In the genomic region with DNA sequence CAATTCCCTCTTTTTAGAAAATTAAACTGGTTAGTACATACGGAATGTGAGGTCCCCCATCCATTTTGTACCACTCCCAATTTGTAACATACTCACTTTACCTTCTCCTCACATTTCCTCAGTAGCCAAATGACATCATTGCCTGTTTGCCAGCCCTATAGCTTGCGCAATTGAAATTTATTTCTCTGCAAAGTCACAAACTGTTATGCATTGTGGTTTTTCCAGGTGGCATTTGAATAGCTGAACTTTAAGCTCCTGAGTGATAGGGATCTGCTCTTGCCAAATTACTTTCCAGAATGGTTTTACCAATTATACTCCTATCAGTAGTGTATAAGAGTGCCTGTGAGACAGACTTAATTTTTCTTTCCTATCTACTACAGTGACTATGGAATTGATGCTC, we compare ENCODE assay signal across 27 cellular contexts. TPM values are rescaled to one million over a fixed set of nuclear protein-coding genes. Genes with fewer than 3 reads are reported as not detected.
DNase-seq lines count a peak whose midpoint lies in the region; ATAC-seq, FAIRE-seq and TF ChIP-seq lines count a peak whose summit lies in the region.
"Had no signal": no experiment of that assay in that cellular context is flagged by ENCODE, and none has a peak within 500 bp of the region (broad histone marks: within the 10 kb centered on the region; RNA-seq: fewer than 3 reads in every experiment).

No MANE protein-coding gene starts in this region.

- no peaks in the 10 kb centered on the region for H3K36me3 Mint-ChIP-seq in activated T-cell treated with anti-CD3 and anti-CD28 coated beads, Interleukin-2, amount 50 U/mL, for 72 hours (ENCODE audit: insufficient read depth in 2 of 2)
- no peaks in the 10 kb centered on the region for H3K36me3 Mint-ChIP-seq in activated T-helper 2 cell treated with anti-CD3 and anti-CD28 coated beads, Interferon-gamma antibody, Interleukin-2, Interleukin-4, amounts not matched to agents 10 μg/mL and 5 μg/mL and 100 μg/mL, durations not matched to agents 14 hours and 24 hours and 36 hours (ENCODE audit: low read depth)
- H3K36me3 Mint-ChIP-seq in nephron progenitor cell (ENCODE audit: low read depth) = peaks cover 83% of the 10 kb centered on the region
- H3K36me3 Mint-ChIP-seq: activated naive CD8-positive, alpha-beta T cell treated with anti-CD3 and anti-CD28 coated beads, Interleukin-2, amount 10 ng/mL, durations not matched to agents 7 days and 5 days; CD4-positive, CD25-positive, alpha-beta regulatory T cell; natural killer cell treated with Interleukin-12 subunit alpha and Interleukin-12 subunit beta and Interleukin-15 and Interleukin-18, amount 100 ng/mL, for 72 hours; T-cell had no signal

- peaks cover 7% of the 10 kb centered on the region for H3K4me1 ChIP-seq in keratinocyte (ENCODE audit: control insufficient read depth, extremely low read depth, insufficient read depth, low read length)
- H3K4me1 ChIP-seq: tibial nerve had no signal

- H3K27ac Mint-ChIP-seq in activated T-cell treated with anti-CD3 and anti-CD28 coated beads, Interleukin-2, amount 50 U/mL, for 72 hours = no peak overlapping the region
- H3K27ac Mint-ChIP-seq in activated T-helper 2 cell treated with anti-CD3 and anti-CD28 coated beads, Interferon-gamma antibody, Interleukin-2, Interleukin-4, amounts not matched to agents 10 μg/mL and 5 μg/mL and 100 μg/mL, durations not matched to agents 14 hours and 24 hours and 36 hours = no peak overlapping the region
- no peak overlapping the region for H3K27ac Mint-ChIP-seq in nephron progenitor cell
- H3K27ac Mint-ChIP-seq: activated CD4-positive, alpha-beta T cell treated with anti-CD3 and anti-CD28 coated beads, Interleukin-2, amount 10 ng/mL, durations not matched to agents 7 days and 5 days; activated naive CD8-positive, alpha-beta T cell treated with anti-CD3 and anti-CD28 coated beads, Interleukin-2, amount 10 ng/mL, durations not matched to agents 7 days and 5 days; CD4-positive, CD25-positive, alpha-beta regulatory T cell; dendritic cell treated with granulocyte-macrophage colony-stimulating factor and Interleukin-4, amounts not matched to agents 40 ng/mL and 50 ng/mL, for 4 days; natural killer cell treated with Interleukin-12 subunit alpha and Interleukin-12 subunit beta and Interleukin-15 and Interleukin-18, amount 100 ng/mL, for 72 hours; T-cell had no signal

- no peaks in the 10 kb centered on the region for H3K4me1 Mint-ChIP-seq in activated T-cell treated with anti-CD3 and anti-CD28 coated beads, Interleukin-2, amount 50 U/mL, for 72 hours (ENCODE audit: low read depth)
- H3K4me1 Mint-ChIP-seq in activated T-helper 2 cell treated with anti-CD3 and anti-CD28 coated beads, Interferon-gamma antibody, Interleukin-2, Interleukin-4, amounts not matched to agents 10 μg/mL and 5 μg/mL and 100 μg/mL, durations not matched to agents 14 hours and 24 hours and 36 hours (ENCODE audit: low read depth) = no peaks in the 10 kb centered on the region
- peaks cover 9% of the 10 kb centered on the region for H3K4me1 Mint-ChIP-seq in nephron progenitor cell
- H3K4me1 Mint-ChIP-seq: activated CD4-positive, alpha-beta T cell treated with anti-CD3 and anti-CD28 coated beads, Interleukin-2, amount 10 ng/mL, durations not matched to agents 7 days and 5 days; activated naive CD8-positive, alpha-beta T cell treated with anti-CD3 and anti-CD28 coated beads, Interleukin-2, amount 10 ng/mL, durations not matched to agents 7 days and 5 days; CD4-positive, CD25-positive, alpha-beta regulatory T cell; T-cell had no signal

- no peak for TF ChIP-seq CTCF in NB4 (IDR thresholded peaks at IDR 0.05; ENCODE audit: low read depth, low read length)
- TF ChIP-seq CTCF in choroid plexus epithelial cell (conservative IDR thresholded peaks at IDR 0.05; ENCODE audit: low read depth, low read length) = no peak
- no peak for TF ChIP-seq CTCF in keratinocyte (optimal IDR thresholded peaks at IDR 0.05 in 1 of 3, IDR thresholded peaks at IDR 0.05 in 1 of 3, conservative IDR thresholded peaks at IDR 0.05 in 1 of 3; ENCODE audit: extremely low read depth in 1 of 3, insufficient read depth in 2 of 3, low read length in 3 of 3)
- no peak for TF ChIP-seq CTCF in GM10248 (IDR thresholded peaks at IDR 0.05; ENCODE audit: control extremely low read depth, extremely low read depth, low read depth, missing control alignments)
- no peak for TF ChIP-seq CTCF in nephron progenitor cell (IDR thresholded peaks at IDR 0.05)

- H3K27me3 Mint-ChIP-seq in activated T-cell treated with anti-CD3 and anti-CD28 coated beads, Interleukin-2, amount 50 U/mL, for 72 hours (ENCODE audit: low read depth) = peaks cover 15% of the 10 kb centered on the region
- no peaks in the 10 kb centered on the region for H3K27me3 Mint-ChIP-seq in activated T-helper 2 cell treated with anti-CD3 and anti-CD28 coated beads, Interferon-gamma antibody, Interleukin-2, Interleukin-4, amounts not matched to agents 10 μg/mL and 5 μg/mL and 100 μg/mL, durations not matched to agents 14 hours and 24 hours and 36 hours (ENCODE audit: low read depth)
- peaks cover 4% of the 10 kb centered on the region for H3K27me3 Mint-ChIP-seq in nephron progenitor cell (ENCODE audit: low read depth, poor library complexity)
- H3K27me3 Mint-ChIP-seq: activated CD4-positive, alpha-beta T cell treated with anti-CD3 and anti-CD28 coated beads, Interleukin-2, amount 10 ng/mL, durations not matched to agents 7 days and 5 days; activated naive CD8-positive, alpha-beta T cell treated with anti-CD3 and anti-CD28 coated beads, Interleukin-2, amount 10 ng/mL, durations not matched to agents 7 days and 5 days; CD4-positive, CD25-positive, alpha-beta regulatory T cell; dendritic cell treated with granulocyte-macrophage colony-stimulating factor and Interleukin-4, amounts not matched to agents 40 ng/mL and 50 ng/mL, for 4 days had no signal

- TF ChIP-seq POLR2A in NB4 (IDR thresholded peaks at IDR 0.05; ENCODE audit: extremely low read depth, insufficient read length) = no peak

- no peak overlapping the region for H3K4me3 Mint-ChIP-seq in activated T-cell treated with anti-CD3 and anti-CD28 coated beads, Interleukin-2, amount 50 U/mL, for 72 hours
- no peak overlapping the region for H3K4me3 Mint-ChIP-seq in activated T-helper 2 cell treated with anti-CD3 and anti-CD28 coated beads, Interferon-gamma antibody, Interleukin-2, Interleukin-4, amounts not matched to agents 10 μg/mL and 5 μg/mL and 100 μg/mL, durations not matched to agents 14 hours and 24 hours and 36 hours (ENCODE audit: low read depth)
- H3K4me3 Mint-ChIP-seq in nephron progenitor cell = no peak overlapping the region
- H3K4me3 Mint-ChIP-seq: activated CD4-positive, alpha-beta T cell treated with anti-CD3 and anti-CD28 coated beads, Interleukin-2, amount 10 ng/mL, durations not matched to agents 7 days and 5 days; activated naive CD8-positive, alpha-beta T cell treated with anti-CD3 and anti-CD28 coated beads, Interleukin-2, amount 10 ng/mL, durations not matched to agents 7 days and 5 days; CD4-positive, CD25-positive, alpha-beta regulatory T cell; dendritic cell treated with granulocyte-macrophage colony-stimulating factor and Interleukin-4, amounts not matched to agents 40 ng/mL and 50 ng/mL, for 4 days; natural killer cell treated with Interleukin-12 subunit alpha and Interleukin-12 subunit beta and Interleukin-15 and Interleukin-18, amount 100 ng/mL, for 72 hours; T-cell had no signal

- no peaks in the 10 kb centered on the region for H4K20me1 ChIP-seq in keratinocyte (ENCODE audit: control insufficient read depth, extremely low read depth, insufficient read depth, low read length)

- H3K9me1 ChIP-seq in keratinocyte (ENCODE audit: control insufficient read depth, extremely low read depth, insufficient read depth, low read length) = no peaks in the 10 kb centered on the region

- H3K4me2 ChIP-seq in keratinocyte (ENCODE audit: control insufficient read depth, extremely low read depth, insufficient read depth, low read depth, low read length) = no peak overlapping the region

- no peak for ATAC-seq in activated T-cell treated with anti-CD3 and anti-CD28 coated beads, Interleukin-2, amount 50 U/mL, for 72 hours (replicated peaks in 1 of 2)
- ATAC-seq: left cardiac atrium; natural killer cell treated with Interleukin-12 subunit alpha and Interleukin-12 subunit beta and Interleukin-15 and Interleukin-18, amount 100 ng/mL, for 72 hours; T-cell had no signal

- H3K4me3 ChIP-seq in NB4 (ENCODE audit: low read depth, low read length) (no peak overlapping the region), choroid plexus epithelial cell (ENCODE audit: low read depth, low read length) (no peak overlapping the region), keratinocyte (ENCODE audit: control insufficient read depth in 2 of 3, extremely low read depth in 1 of 3, insufficient read depth in 2 of 3, low read depth in 1 of 3, low read length in 3 of 3) (no peak overlapping the region)
- H3K4me3 ChIP-seq: HAP-1, tibial nerve had no signal

- POLR2A ChIA-PET in GM10248 (lab: Yijun Ruan, JAX) = no interaction called here

- CTCF ChIA-PET in GM10248 (lab: Yijun Ruan, JAX) = interaction anchor here (1.3 kb wide), 1 partner anchor 16 kb away, joined by 3 read pairs; no protein-coding TSS in a partner anchor

- no peak overlapping the region for H3K27ac ChIP-seq in keratinocyte (ENCODE audit: control insufficient read depth, insufficient read depth, low read length)
- H3K27ac ChIP-seq: tibial nerve had no signal

- no peaks in the 10 kb centered on the region for H3K9me3 Mint-ChIP-seq in activated T-cell treated with anti-CD3 and anti-CD28 coated beads, Interleukin-2, amount 50 U/mL, for 72 hours
- H3K9me3 Mint-ChIP-seq in activated T-helper 2 cell treated with anti-CD3 and anti-CD28 coated beads, Interferon-gamma antibody, Interleukin-2, Interleukin-4, amounts not matched to agents 10 μg/mL and 5 μg/mL and 100 μg/mL, durations not matched to agents 14 hours and 24 hours and 36 hours = no peaks in the 10 kb centered on the region
- H3K9me3 Mint-ChIP-seq in nephron progenitor cell = peaks cover 60% of the 10 kb centered on the region
- H3K9me3 Mint-ChIP-seq: activated CD4-positive, alpha-beta T cell treated with anti-CD3 and anti-CD28 coated beads, Interleukin-2, amount 10 ng/mL, durations not matched to agents 7 days and 5 days; activated naive CD8-positive, alpha-beta T cell treated with anti-CD3 and anti-CD28 coated beads, Interleukin-2, amount 10 ng/mL, durations not matched to agents 7 days and 5 days; dendritic cell treated with granulocyte-macrophage colony-stimulating factor and Interleukin-4, amounts not matched to agents 40 ng/mL and 50 ng/mL, for 4 days; natural killer cell treated with Interleukin-12 subunit alpha and Interleukin-12 subunit beta and Interleukin-15 and Interleukin-18, amount 100 ng/mL, for 72 hours; T-cell had no signal

- peaks cover 60% of the 10 kb centered on the region for H3K79me2 ChIP-seq in keratinocyte (ENCODE audit: control insufficient read depth, insufficient read depth, low read length)

- H3K27me3 ChIP-seq in keratinocyte (ENCODE audit: control insufficient read depth, extremely low read depth, insufficient read depth, low read length) = no peaks in the 10 kb centered on the region
- H3K27me3 ChIP-seq: tibial nerve had no signal

- intact Hi-C loops in activated T-helper 2 cell treated with anti-CD3 and anti-CD28 coated beads, Interferon-gamma antibody, Interleukin-2, Interleukin-4, amounts not matched to agents 10 μg/mL and 5 μg/mL and 100 μg/mL, durations not matched to agents 14 hours and 24 hours and 36 hours (cut with micrococcal nuclease) = no loop called here

- DNase-seq in ELR (ENCODE audit: low read depth) (peak; percentile 22), NB4 (ENCODE audit: low read depth) (peak; percentile 4), choroid plexus epithelial cell (ENCODE audit: low read depth) (peak; percentile 50), keratinocyte (ENCODE audit: low read depth, low spot score) (no peak), GM10248 (ENCODE audit: extremely low spot score) (no peak), nephron progenitor cell (no peak)
- DNase-seq in activated T-cell treated with anti-CD3 and anti-CD28 coated beads, Interleukin-2, amount 50 U/mL, for 72 hours = no peak
- no peak for DNase-seq in activated T-helper 2 cell treated with anti-CD3 and anti-CD28 coated beads, Interferon-gamma antibody, Interleukin-2, Interleukin-4, amounts not matched to agents 10 μg/mL and 5 μg/mL and 100 μg/mL, durations not matched to agents 14 hours and 24 hours and 36 hours (ENCODE audit: low spot score)
- DNase-seq: activated CD4-positive, alpha-beta T cell treated with anti-CD3 and anti-CD28 coated beads, Interleukin-2, amount 10 ng/mL, durations not matched to agents 7 days and 5 days; activated naive CD8-positive, alpha-beta T cell treated with anti-CD3 and anti-CD28 coated beads, Interleukin-2, amount 10 ng/mL, durations not matched to agents 7 days and 5 days; CD4-positive, CD25-positive, alpha-beta regulatory T cell; left cardiac atrium; midbrain; NCI-H146; NCI-H2171 treated with DMSO at 0.1 percent for 48 hours; NCI-H69; SHP77; stimulated activated CD4-positive, alpha-beta T cell treated with anti-CD3 and anti-CD28 coated beads, Interleukin-2, amount 100 ng/mL, for 24 hours; stimulated activated naive CD4-positive, alpha-beta T cell; T-cell had no signal

- H2AFZ ChIP-seq in keratinocyte (ENCODE audit: control insufficient read depth, low read length) = no peak overlapping the region

- FAIRE-seq in keratinocyte (lab: Jason Lieb, UNC) = peak; percentile 32
- FAIRE-seq: endothelial cell of umbilical vein, GM12892 had no signal

- no peaks in the 10 kb centered on the region for H3K36me3 ChIP-seq in keratinocyte (ENCODE audit: control insufficient read depth in 2 of 2, extremely low read depth in 1 of 2, insufficient read depth in 2 of 2, low read length in 2 of 2)
- H3K36me3 ChIP-seq: HAP-1, tibial nerve had no signal

- dilution Hi-C loops in keratinocyte (cut with MboI; ENCODE audit: extremely low pct_ligation_motif_present, low sequenced_read_pairs) = loop anchor here (5.0 kb wide), 1 partner anchor 35 kb away; no protein-coding TSS in a partner anchor

- no peak overlapping the region for H3K9ac ChIP-seq in keratinocyte (ENCODE audit: control insufficient read depth, extremely low read depth, insufficient read depth, low read length)

- H3K9me3 ChIP-seq in keratinocyte (ENCODE audit: control insufficient read depth, low read depth, low read length) = no peaks in the 10 kb centered on the region
- H3K9me3 ChIP-seq: HAP-1, tibial nerve had no signal

RNA-seq across cellular contexts. Expression of gene COL4A5, which starts 7.7 kb away (rescaled TPM):
- polyA plus RNA-seq in keratinocyte = 42.4 to 81.5 TPM (median 53.2 TPM) in 3 replicates
- 16.3 TPM for polyA plus RNA-seq in keratinocyte (2011; ENCODE audit: low read depth)
- 8.9 and 14.2 TPM in 2 replicates for polyA plus RNA-seq in keratinocyte (2011; cell fraction: cytosol; rRNA removed)
- polyA plus RNA-seq in keratinocyte (2011; cell fraction: nucleus; rRNA removed) = 219 and 282 TPM in 2 replicates
- polyA plus RNA-seq in keratinocyte (2012; ENCODE audit: low replicate concordance) = 27.5 and 29.1 TPM in 2 replicates
- polyA minus RNA-seq in keratinocyte = 39.8 to 170 TPM (median 104 TPM) in 3 replicates
- polyA minus RNA-seq in keratinocyte (2011; cell fraction: cytosol; rRNA and poly(A)+ RNA removed) = 17.3 TPM
- 151 and 221 TPM in 2 replicates for polyA minus RNA-seq in keratinocyte (2011; cell fraction: nucleus; rRNA and poly(A)+ RNA removed)
- total RNA-seq in activated T-cell treated with anti-CD3 and anti-CD28 coated beads, Interleukin-2, amount 50 U/mL, for 72 hours = under 1 TPM in 1 of 2 donors, not detected in 1; 0.21 TPM
- total RNA-seq in activated T-helper 2 cell treated with anti-CD3 and anti-CD28 coated beads, Interferon-gamma antibody, Interleukin-2, Interleukin-4, amounts not matched to agents 10 μg/mL and 5 μg/mL and 100 μg/mL, durations not matched to agents 14 hours and 24 hours and 36 hours = not detected in 2 replicates
- total RNA-seq: activated CD4-positive, alpha-beta T cell treated with anti-CD3 and anti-CD28 coated beads, Interleukin-2, amount 10 ng/mL, durations not matched to agents 7 days and 5 days; activated naive CD8-positive, alpha-beta T cell treated with anti-CD3 and anti-CD28 coated beads, Interleukin-2, amount 10 ng/mL, durations not matched to agents 7 days and 5 days; CD4-positive, CD25-positive, alpha-beta regulatory T cell; HT-29; natural killer cell treated with Interleukin-12 subunit alpha and Interleukin-12 subunit beta and Interleukin-15 and Interleukin-18, amount 100 ng/mL, for 72 hours had no signal

RNA-seq across cellular contexts. Expression of gene COL4A6, which starts 9.1 kb away (rescaled TPM):
- polyA plus RNA-seq in keratinocyte = 15.4 to 25.0 TPM (median 18.8 TPM) in 3 replicates
- 3.9 TPM for polyA plus RNA-seq in keratinocyte (2011; ENCODE audit: low read depth)
- polyA plus RNA-seq in keratinocyte (2011; cell fraction: cytosol; rRNA removed) = 8.4 and 10.5 TPM in 2 replicates
- polyA plus RNA-seq in keratinocyte (2011; cell fraction: nucleus; rRNA removed) = 62.3 and 71.9 TPM in 2 replicates
- 8.9 and 14.6 TPM in 2 replicates for polyA plus RNA-seq in keratinocyte (2012; ENCODE audit: low replicate concordance)
- polyA minus RNA-seq in keratinocyte = 9.4 to 27.0 TPM (median 23.9 TPM) in 3 replicates
- 12.5 TPM for polyA minus RNA-seq in keratinocyte (2011; cell fraction: cytosol; rRNA and poly(A)+ RNA removed)
- polyA minus RNA-seq in keratinocyte (2011; cell fraction: nucleus; rRNA and poly(A)+ RNA removed) = 41.3 and 74.4 TPM in 2 replicates
- total RNA-seq in activated T-cell treated with anti-CD3 and anti-CD28 coated beads, Interleukin-2, amount 50 U/mL, for 72 hours = not detected
- total RNA-seq in activated T-helper 2 cell treated with anti-CD3 and anti-CD28 coated beads, Interferon-gamma antibody, Interleukin-2, Interleukin-4, amounts not matched to agents 10 μg/mL and 5 μg/mL and 100 μg/mL, durations not matched to agents 14 hours and 24 hours and 36 hours = not detected in 2 replicates
- total RNA-seq: activated CD4-positive, alpha-beta T cell treated with anti-CD3 and anti-CD28 coated beads, Interleukin-2, amount 10 ng/mL, durations not matched to agents 7 days and 5 days; activated naive CD8-positive, alpha-beta T cell treated with anti-CD3 and anti-CD28 coated beads, Interleukin-2, amount 10 ng/mL, durations not matched to agents 7 days and 5 days; CD4-positive, CD25-positive, alpha-beta regulatory T cell; HT-29; natural killer cell treated with Interleukin-12 subunit alpha and Interleukin-12 subunit beta and Interleukin-15 and Interleukin-18, amount 100 ng/mL, for 72 hours had no signal
- polyA plus RNA-seq: CD4-positive, CD25-positive, alpha-beta regulatory T cell had no signal

Comparison
In these comparisons a context has a peak if more than half of its experiments do, and no peak if none do; other contexts are left out.
1. DNase-seq: peak in ELR (single experiment), NB4 (single experiment) and choroid plexus epithelial cell (single experiment); none in keratinocyte (single experiment), activated T-cell treated with anti-CD3 and anti-CD28 coated beads, Interleukin-2, amount 50 U/mL, for 72 hours (0 of 2), activated T-helper 2 cell treated with anti-CD3 and anti-CD28 coated beads, Interferon-gamma antibody, Interleukin-2, Interleukin-4, amounts not matched to agents 10 μg/mL and 5 μg/mL and 100 μg/mL, durations not matched to agents 14 hours and 24 hours and 36 hours (single experiment), GM10248 (single experiment) and nephron progenitor cell (single experiment).